Comparison of ENCODE assay signal across 8 cellular contexts in genomic region chr6:142387997-142388815, GRCh38.
DNase-seq lines count a peak whose midpoint lies in the region; ATAC-seq, FAIRE-seq and TF ChIP-seq lines count a peak whose summit lies in the region.

No MANE protein-coding gene starts in this region.

- H3K36me3 ChIP-seq in smooth muscle cell (ENCODE audit: low read depth) (no peaks in the 10 kb centered on the region), sigmoid colon (no peaks in the 10 kb centered on the region)

- TF ChIP-seq POLR2A in sigmoid colon (IDR thresholded peaks at IDR 0.05) = no peak

- H3K4me3 ChIP-seq in smooth muscle cell (no peak overlapping the region), sigmoid colon (no peak overlapping the region)

- H3K9me3 ChIP-seq in smooth muscle cell (replicated peaks; ENCODE audit: low read depth) = no peaks in the 10 kb centered on the region
- H3K9me3 ChIP-seq in sigmoid colon = no peaks in the 10 kb centered on the region

- H2AFZ ChIP-seq in smooth muscle cell (ENCODE audit: low read depth) = peak overlapping the region; percentile 49

- intact Hi-C loops in sigmoid colon (cut with DNase I) = loop anchor here (5.0 kb wide), 1 partner anchor 241 kb away; the partner anchor contains the start of genes NMBR and VTA1

- TF ChIP-seq CTCF in AG09319 (IDR thresholded peaks at IDR 0.05; ENCODE audit: low read depth, low read length) = peak; percentile 74
- peak; percentile 63 for TF ChIP-seq CTCF in smooth muscle cell (IDR thresholded peaks at IDR 0.05; ENCODE audit: borderline replicate concordance, insufficient read depth, poor library complexity, severe bottlenecking)
- TF ChIP-seq CTCF in sigmoid colon (IDR thresholded peaks at IDR 0.05) = peak in 2 of 4 experiments; percentile 23 to 33

- H4K20me1 ChIP-seq in smooth muscle cell (ENCODE audit: low read depth) = no peaks in the 10 kb centered on the region

- no peaks in the 10 kb centered on the region for H3K4me1 ChIP-seq in smooth muscle cell (ENCODE audit: low read depth)
- no peaks in the 10 kb centered on the region for H3K4me1 ChIP-seq in sigmoid colon

- no peak overlapping the region for H3K9ac ChIP-seq in smooth muscle cell (ENCODE audit: low read depth)

- H3F3A ChIP-seq in smooth muscle cell (ENCODE audit: low read depth) = no peaks in the 10 kb centered on the region

- no peaks in the 10 kb centered on the region for H3K27me3 ChIP-seq in smooth muscle cell (ENCODE audit: low read depth)
- no peaks in the 10 kb centered on the region for H3K27me3 ChIP-seq in sigmoid colon

- peak; percentile 85 for FAIRE-seq in frontal cortex (lab: Jason Lieb, UNC)

- 22% methylated on average over 4 of the region's 4 CpGs for WGBS in smooth muscle cell (ENCODE audit: low lambda C conversion rate)
- WGBS in sigmoid colon, 2 donors = 22 to 36% methylated on average over 4 of the region's 4 CpGs

- H3K27ac ChIP-seq in smooth muscle cell (ENCODE audit: low read depth) (no peak overlapping the region), sigmoid colon (no peak overlapping the region)

- no peaks in the 10 kb centered on the region for H3K79me2 ChIP-seq in smooth muscle cell (ENCODE audit: low read depth)

- no peak overlapping the region for H3K4me2 ChIP-seq in smooth muscle cell

- DNase-seq in AG09319 (ENCODE audit: extremely low read depth, low read depth) (no peak), SW 1271 (lab: John Stamatoyannopoulos, UW) (peak; percentile 10 to 78), frontal cortex (ENCODE audit: low spot score in 2 of 2) (peak in 1 of 2 donors; percentile 22), smooth muscle cell (lab: John Stamatoyannopoulos, UW; ENCODE audit: unreplicated experiment) (no peak), sigmoid colon (no peak)

- peak; percentile 80 for ATAC-seq in GM18511 (IDR thresholded peaks at IDR 0.05; ENCODE audit: unreplicated experiment)
- peak; percentile 73 for ATAC-seq in HG03520 (IDR thresholded peaks at IDR 0.05; ENCODE audit: unreplicated experiment)
- ATAC-seq in activated CD4-positive, CD25-positive, alpha-beta regulatory T cell treated with anti-CD3 and anti-CD28 coated beads, Interleukin-2, amount 50 U/mL, for 24 hours = no peak

- TF ChIP-seq EP300 in sigmoid colon (IDR thresholded peaks at IDR 0.05) = no peak

Comparison
In these comparisons a context has a peak if more than half of its experiments do, and no peak if none do; other contexts are left out.
1. DNase-seq: peak in SW 1271 (2 of 2); none in AG09319 (single experiment), smooth muscle cell (single experiment) and sigmoid colon (single experiment).
2. ATAC-seq: peak in GM18511 (single experiment) and HG03520 (single experiment); none in activated CD4-positive, CD25-positive, alpha-beta regulatory T cell treated with anti-CD3 and anti-CD28 coated beads, Interleukin-2, amount 50 U/mL, for 24 hours (0 of 2).